Comparison of ENCODE assay signal across 10 cellular contexts in the genomic region with DNA sequence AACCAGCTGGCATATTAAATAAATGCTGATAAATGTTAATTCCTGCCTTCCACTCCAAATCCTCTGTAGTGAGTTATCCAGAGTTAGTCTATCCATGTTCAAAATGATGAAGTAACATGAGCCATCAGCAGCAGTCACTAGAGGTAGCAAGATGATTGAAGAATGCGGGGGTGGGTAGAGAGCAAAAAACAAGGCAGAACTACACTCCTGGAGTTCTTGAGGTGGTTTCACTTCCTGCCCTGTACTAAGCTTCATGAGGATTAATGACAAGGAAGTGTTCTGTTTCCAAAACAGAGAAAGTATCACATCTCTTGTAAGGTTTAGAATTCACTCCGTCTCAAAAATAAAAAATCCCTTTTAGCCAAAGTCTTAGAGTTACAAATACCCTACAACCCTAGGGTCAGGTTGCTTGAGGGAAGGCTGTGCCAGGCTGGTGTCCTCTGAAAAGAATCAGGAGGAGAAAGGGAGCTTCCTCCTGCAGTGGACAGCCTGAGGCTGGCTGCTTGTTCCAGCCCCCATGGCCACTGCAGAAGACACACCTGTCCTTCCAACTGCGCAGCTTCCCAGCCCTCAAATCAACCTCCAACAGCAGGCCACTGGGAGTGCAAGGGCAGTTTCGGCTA.
DNase-seq lines count a peak whose midpoint lies in the region; ATAC-seq and TF ChIP-seq lines count a peak whose summit lies in the region.
"Had no signal": no experiment of that assay in that cellular context is flagged by ENCODE, and none has a peak within 500 bp of the region (broad histone marks: within the 10 kb centered on the region; RNA-seq: fewer than 3 reads in every experiment).

No MANE protein-coding gene starts in this region.

- H3K27me3 ChIP-seq in kidney epithelial cell (ENCODE audit: control insufficient read depth, insufficient read depth, low read length) (no peaks in the 10 kb centered on the region), ascending aorta (no peaks in the 10 kb centered on the region)
- H3K27me3 ChIP-seq: MG63 had no signal

- no peak overlapping the region for H3K27ac ChIP-seq in ascending aorta
- H3K27ac ChIP-seq: skin epidermis had no signal

- ATAC-seq in GM21737 (IDR thresholded peaks at IDR 0.05; ENCODE audit: unreplicated experiment), result peak; percentile 61
- ATAC-seq in left ventricle myocardium superior, result no peak

- H3K36me3 ChIP-seq in kidney epithelial cell (ENCODE audit: control insufficient read depth, insufficient read depth, low read length) (no peaks in the 10 kb centered on the region), ascending aorta (no peaks in the 10 kb centered on the region)
- H3K36me3 ChIP-seq: MG63 had no signal

- H3K4me1 ChIP-seq in ascending aorta, result no peaks in the 10 kb centered on the region

- DNase-seq in GM10248 (ENCODE audit: extremely low spot score), result peak; percentile 61
- peak; percentile 37 for DNase-seq in NAMALWA (ENCODE audit: low spot score)
- DNase-seq in kidney epithelial cell (ENCODE audit: low read depth), result peak; percentile 18
- DNase-seq in left ventricle myocardium superior, result no peak
- DNase-seq in ascending aorta (ENCODE audit: low spot score in 2 of 2), result no peak
- DNase-seq in NCI-H1417 (lab: John Stamatoyannopoulos, UW), result no peak
- no peak for DNase-seq in activated T-cell treated with anti-CD3 and anti-CD28 coated beads, Interleukin-2, amount 50 U/mL, for 48 hours
- DNase-seq: MG63 had no signal

- intact Hi-C loops in left ventricle myocardium superior (cut with micrococcal nuclease), result no loop called here
- intact Hi-C loops in ascending aorta (cut with DNase I), result no loop called here

- no peaks in the 10 kb centered on the region for H3K9me3 ChIP-seq in ascending aorta
- H3K9me3 ChIP-seq: MG63 had no signal

- POLR2A ChIA-PET in GM10248 (lab: Yijun Ruan, JAX), result no interaction called here

- no peak overlapping the region for H3K4me3 ChIP-seq in kidney epithelial cell (ENCODE audit: low read depth, low read length)
- no peak overlapping the region for H3K4me3 ChIP-seq in ascending aorta
- H3K4me3 ChIP-seq: MG63, skin epidermis had no signal

- TF ChIP-seq CTCF in GM10248 (IDR thresholded peaks at IDR 0.05; ENCODE audit: control extremely low read depth, extremely low read depth, low read depth, missing control alignments) (peak; percentile 12), kidney epithelial cell (IDR thresholded peaks at IDR 0.05; ENCODE audit: insufficient read depth, low read length, poor library complexity, severe bottlenecking) (no peak), ascending aorta (IDR thresholded peaks at IDR 0.05) (no peak)

- CTCF ChIA-PET in GM10248 (lab: Yijun Ruan, JAX), result interaction anchor here (1.0 to 4.5 kb wide), 5 partner anchors 9 to 64 kb away, joined by 3 to 24 read pairs (median 4); no protein-coding TSS in a partner anchor

Comparison
In these comparisons a context has a peak if more than half of its experiments do, and no peak if none do; other contexts are left out.
1. DNase-seq: peak in GM10248 (single experiment), NAMALWA (single experiment) and kidney epithelial cell (single experiment); none in left ventricle myocardium superior (single experiment), ascending aorta (0 of 2), NCI-H1417 (0 of 3) and activated T-cell treated with anti-CD3 and anti-CD28 coated beads, Interleukin-2, amount 50 U/mL, for 48 hours (0 of 2).